8 cellular contexts compared by ENCODE assay signal in the genomic region with DNA sequence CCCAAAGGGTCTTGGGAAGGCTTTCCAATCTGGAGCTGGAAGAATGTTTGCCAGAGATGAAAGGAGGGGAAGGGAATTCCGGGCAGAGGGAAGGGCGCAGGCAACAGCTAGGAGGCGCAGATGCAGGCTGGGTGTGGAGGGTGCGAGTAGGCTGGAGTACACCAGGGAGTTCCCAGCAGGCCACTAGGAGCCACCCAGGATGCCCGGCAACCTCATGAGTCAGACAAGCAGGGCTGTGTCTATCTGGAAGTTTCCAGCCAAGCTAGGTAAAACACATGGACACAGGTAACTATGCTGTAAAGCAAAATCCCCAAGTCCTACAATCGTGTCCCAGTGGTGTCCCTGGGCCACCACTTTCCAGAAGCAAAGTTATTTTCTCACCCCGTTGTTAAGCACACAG. TPM values are rescaled to one million over a fixed set of nuclear protein-coding genes. Genes with fewer than 3 reads are reported as not detected.
A peak's percentile ranks its signal among the peaks of the same experiment; 100 is the strongest.
DNase-seq lines count a peak whose midpoint lies in the region; ATAC-seq lines count a peak whose summit lies in the region.

No MANE protein-coding gene starts in this region.

- POLR2A ChIA-PET in activated naive CD8-positive, alpha-beta T cell treated with anti-CD3 and anti-CD28 coated beads, Interleukin-2, amount 10 ng/mL, durations not matched to agents 7 days and 5 days (lab: Charles Lee) = interaction anchor here (0.6 to 3.7 kb wide), 3 partner anchors 17 to 45 kb away, joined by 3 to 40 read pairs (median 3); a partner anchor contains a TSS

- H3K27me3 ChIP-seq in layer of hippocampus (ENCODE audit: control insufficient read depth, insufficient read depth, low read length) = peaks cover 5% of the 10 kb centered on the region

- peaks cover 36% of the 10 kb centered on the region for H3K4me1 Mint-ChIP-seq in activated naive CD4-positive, alpha-beta T cell treated with anti-CD3 and anti-CD28 coated beads, Interleukin-2, amount 10 ng/mL, durations not matched to agents 7 days and 5 days
- peaks cover 29% of the 10 kb centered on the region for H3K4me1 Mint-ChIP-seq in activated naive CD8-positive, alpha-beta T cell treated with anti-CD3 and anti-CD28 coated beads, Interleukin-2, amount 10 ng/mL, durations not matched to agents 7 days and 5 days

- CTCF ChIA-PET in activated naive CD4-positive, alpha-beta T cell treated with anti-CD3 and anti-CD28 coated beads, Interleukin-2, amount 10 ng/mL, durations not matched to agents 7 days and 5 days (lab: Charles Lee) = no interaction called here

- no peak for ATAC-seq in activated naive CD8-positive, alpha-beta T cell treated with anti-CD3 and anti-CD28 coated beads, Interleukin-2, amount 10 ng/mL, durations not matched to agents 7 days and 5 days (ENCODE audit: low read depth)
- no peak for ATAC-seq in HG03175 (IDR thresholded peaks at IDR 0.05; ENCODE audit: unreplicated experiment)

- peak overlapping the region; percentile 83 for H3K4me3 Mint-ChIP-seq in activated naive CD4-positive, alpha-beta T cell treated with anti-CD3 and anti-CD28 coated beads, Interleukin-2, amount 10 ng/mL, durations not matched to agents 7 days and 5 days
- H3K4me3 Mint-ChIP-seq in activated naive CD8-positive, alpha-beta T cell treated with anti-CD3 and anti-CD28 coated beads, Interleukin-2, amount 10 ng/mL, durations not matched to agents 7 days and 5 days = peak overlapping the region; percentile 86

- H3K36me3 Mint-ChIP-seq in activated naive CD4-positive, alpha-beta T cell treated with anti-CD3 and anti-CD28 coated beads, Interleukin-2, amount 10 ng/mL, durations not matched to agents 7 days and 5 days = peaks cover 2% of the 10 kb centered on the region
- peaks cover 2% of the 10 kb centered on the region for H3K36me3 Mint-ChIP-seq in activated naive CD8-positive, alpha-beta T cell treated with anti-CD3 and anti-CD28 coated beads, Interleukin-2, amount 10 ng/mL, durations not matched to agents 7 days and 5 days

- DNase-seq in activated naive CD4-positive, alpha-beta T cell treated with anti-CD3 and anti-CD28 coated beads, Interleukin-2, amount 10 ng/mL, durations not matched to agents 7 days and 5 days = no peak
- DNase-seq in activated naive CD4-positive, alpha-beta T cell treated with anti-CD3 and anti-CD28 coated beads, Interleukin-2, amount 50 U/mL, for 16 hours = no peak
- DNase-seq in activated naive CD8-positive, alpha-beta T cell treated with anti-CD3 and anti-CD28 coated beads, Interleukin-2, amount 10 ng/mL, durations not matched to agents 7 days and 5 days = no peak
- DNase-seq in ureter (ENCODE audit: low spot score) = peak; percentile 69
- no peak for DNase-seq in activated CD4-positive, alpha-beta T cell treated with anti-CD3 and anti-CD28 coated beads, Interleukin-2, amount 50 U/mL, for 1 hour
- DNase-seq in effector CD8-positive, alpha-beta T cell (lab: John Stamatoyannopoulos, UW) = no peak

- peaks cover 57% of the 10 kb centered on the region for H3K27me3 Mint-ChIP-seq in activated naive CD4-positive, alpha-beta T cell treated with anti-CD3 and anti-CD28 coated beads, Interleukin-2, amount 10 ng/mL, durations not matched to agents 7 days and 5 days
- peaks cover 15% of the 10 kb centered on the region for H3K27me3 Mint-ChIP-seq in activated naive CD8-positive, alpha-beta T cell treated with anti-CD3 and anti-CD28 coated beads, Interleukin-2, amount 10 ng/mL, durations not matched to agents 7 days and 5 days

- peak overlapping the region; percentile 80 for H3K27ac ChIP-seq in layer of hippocampus (ENCODE audit: low read depth, low read length)

- H3K9me3 Mint-ChIP-seq in activated naive CD4-positive, alpha-beta T cell treated with anti-CD3 and anti-CD28 coated beads, Interleukin-2, amount 10 ng/mL, durations not matched to agents 7 days and 5 days = no peaks in the 10 kb centered on the region
- no peaks in the 10 kb centered on the region for H3K9me3 Mint-ChIP-seq in activated naive CD8-positive, alpha-beta T cell treated with anti-CD3 and anti-CD28 coated beads, Interleukin-2, amount 10 ng/mL, durations not matched to agents 7 days and 5 days

- H3K27ac Mint-ChIP-seq in activated naive CD4-positive, alpha-beta T cell treated with anti-CD3 and anti-CD28 coated beads, Interleukin-2, amount 10 ng/mL, durations not matched to agents 7 days and 5 days = no peak overlapping the region
- no peak overlapping the region for H3K27ac Mint-ChIP-seq in activated naive CD8-positive, alpha-beta T cell treated with anti-CD3 and anti-CD28 coated beads, Interleukin-2, amount 10 ng/mL, durations not matched to agents 7 days and 5 days

RNA-seq across cellular contexts. Expression of a gene that starts 1.0 kb away (rescaled TPM):
- 10 to 100 TPM; 35.3 to 36.0 TPM for total RNA-seq in activated naive CD8-positive, alpha-beta T cell treated with anti-CD3 and anti-CD28 coated beads, Interleukin-2, amount 10 ng/mL, durations not matched to agents 7 days and 5 days
- total RNA-seq in ureter = 226 TPM

RNA-seq across cellular contexts. Expression of a gene that starts 21.6 kb away (rescaled TPM):
- total RNA-seq in activated naive CD8-positive, alpha-beta T cell treated with anti-CD3 and anti-CD28 coated beads, Interleukin-2, amount 10 ng/mL, durations not matched to agents 7 days and 5 days = under 1 TPM in 1 of 2 experiments, not detected in 1; 0.14 TPM
- total RNA-seq in ureter = not detected
